In genomic region chr4:54844911-54845310, GRCh38 we compare ENCODE assay signal across 28 cellular contexts.
"Had no signal": no experiment of that assay in that cellular context is flagged by ENCODE, and none has a peak within 500 bp of the region (broad histone marks: within the 10 kb centered on the region; RNA-seq: fewer than 3 reads in every experiment).

No MANE protein-coding gene starts in this region.

- DNase-seq: naive B cell; natural killer cell; occipital lobe; ovary; posterior cingulate gyrus; psoas muscle; right cardiac atrium; right lobe of liver; sigmoid colon; small intestine; stimulated activated CD4-positive, alpha-beta T cell treated with anti-CD3 and anti-CD28 coated beads, Interleukin-15, amount 100 ng/mL, for 24 hours; stimulated activated CD4-positive, alpha-beta T cell treated with anti-CD3 and anti-CD28 coated beads, Interleukin-2, amount 100 ng/mL, for 24 hours; stimulated activated CD4-positive, alpha-beta T cell treated with anti-CD3 and anti-CD28 coated beads, Interleukin-2, amount 100 ng/mL, for 48 hours; stimulated activated CD4-positive, alpha-beta T cell treated with anti-CD3 and anti-CD28 coated beads, Interleukin-4, amount 100 ng/mL, for 24 hours; stimulated activated naive B cell treated with anti-CD40 and anti-IgM and Interleukin-4, amounts not matched to agents 10 μg/mL and 1 μg/mL and 100 μg/mL, for 72 hours; stimulated activated naive CD4-positive, alpha-beta T cell treated with Interleukin-2 at 50 U/mL for 16 hours; stomach; tibial artery; transverse colon; upper lobe of right lung; uterus had no signal

- H2AFZ ChIP-seq: parathyroid adenoma had no signal

- H3K4me3 ChIP-seq: ovary, psoas muscle, right lobe of liver, sigmoid colon, stomach, thoracic aorta, tibial artery, transverse colon, upper lobe of right lung, uterus had no signal

- H3K9me3 Mint-ChIP-seq: naive B cell; natural killer cell; nephron; stimulated activated effector memory CD8-positive, alpha-beta T cell treated with anti-CD3 and anti-CD28 coated beads, Interleukin-12 subunit alpha, Interleukin-12 subunit beta, amount 100 ng/mL, for 72 hours; stimulated activated naive B cell treated with anti-CD40 and anti-IgM and Interleukin-4, amounts not matched to agents 10 μg/mL and 1 μg/mL and 100 μg/mL, for 72 hours; stimulated activated naive CD8-positive, alpha-beta T cell treated with anti-CD3 and anti-CD28 coated beads, Interleukin-15, Interleukin-2, amounts not matched to agents 100 ng/mL and 50 ng/mL, for 24 hours; type B pancreatic cell had no signal

- ATAC-seq: natural killer cell; psoas muscle; right cardiac atrium; right lobe of liver; stimulated activated effector memory CD8-positive, alpha-beta T cell treated with anti-CD3 and anti-CD28 coated beads, Interleukin-12 subunit alpha, Interleukin-12 subunit beta, amount 100 ng/mL, for 72 hours; stimulated activated naive B cell treated with anti-CD40 and anti-IgM and Interleukin-4, amounts not matched to agents 10 μg/mL and 1 μg/mL and 100 μg/mL, for 72 hours; upper lobe of right lung had no signal

- H3K4me3 Mint-ChIP-seq: naive B cell; natural killer cell; nephron; stimulated activated effector memory CD8-positive, alpha-beta T cell treated with anti-CD3 and anti-CD28 coated beads, Interleukin-12 subunit alpha, Interleukin-12 subunit beta, amount 100 ng/mL, for 72 hours; stimulated activated naive B cell treated with anti-CD40 and anti-IgM and Interleukin-4, amounts not matched to agents 10 μg/mL and 1 μg/mL and 100 μg/mL, for 72 hours; stimulated activated naive CD8-positive, alpha-beta T cell treated with anti-CD3 and anti-CD28 coated beads, Interleukin-15, Interleukin-2, amounts not matched to agents 100 ng/mL and 50 ng/mL, for 24 hours; type B pancreatic cell had no signal

- H3K36me3 ChIP-seq: ovary, right lobe of liver, sigmoid colon, stomach, thoracic aorta, tibial artery, transverse colon, upper lobe of right lung, uterus had no signal

- H3K9ac ChIP-seq: parathyroid adenoma had no signal

- H3K4me1 ChIP-seq: parathyroid adenoma, psoas muscle, right lobe of liver, sigmoid colon, stomach, transverse colon, upper lobe of right lung had no signal

- H3K9me3 ChIP-seq: ovary, psoas muscle, right lobe of liver, sigmoid colon, stomach, thoracic aorta, tibial artery, transverse colon, upper lobe of right lung, uterus had no signal

- H3K79me2 ChIP-seq: parathyroid adenoma had no signal

- H3K36me3 Mint-ChIP-seq: naive B cell; natural killer cell; stimulated activated effector memory CD8-positive, alpha-beta T cell treated with anti-CD3 and anti-CD28 coated beads, Interleukin-12 subunit alpha, Interleukin-12 subunit beta, amount 100 ng/mL, for 72 hours; stimulated activated naive B cell treated with anti-CD40 and anti-IgM and Interleukin-4, amounts not matched to agents 10 μg/mL and 1 μg/mL and 100 μg/mL, for 72 hours; type B pancreatic cell had no signal

- H3K27ac ChIP-seq: ovary, parathyroid adenoma, psoas muscle, right lobe of liver, sigmoid colon, stomach, thoracic aorta, tibial artery, transverse colon, upper lobe of right lung, uterus had no signal

- H3K4me1 Mint-ChIP-seq: naive B cell; nephron; stimulated activated effector memory CD8-positive, alpha-beta T cell treated with anti-CD3 and anti-CD28 coated beads, Interleukin-12 subunit alpha, Interleukin-12 subunit beta, amount 100 ng/mL, for 72 hours; stimulated activated naive B cell treated with anti-CD40 and anti-IgM and Interleukin-4, amounts not matched to agents 10 μg/mL and 1 μg/mL and 100 μg/mL, for 72 hours had no signal

- H3K27ac Mint-ChIP-seq: natural killer cell; nephron; progenitor cell of endocrine pancreas; stimulated activated effector memory CD8-positive, alpha-beta T cell treated with anti-CD3 and anti-CD28 coated beads, Interleukin-12 subunit alpha, Interleukin-12 subunit beta, amount 100 ng/mL, for 72 hours; stimulated activated naive B cell treated with anti-CD40 and anti-IgM and Interleukin-4, amounts not matched to agents 10 μg/mL and 1 μg/mL and 100 μg/mL, for 72 hours; stimulated activated naive CD8-positive, alpha-beta T cell treated with anti-CD3 and anti-CD28 coated beads, Interleukin-15, Interleukin-2, amounts not matched to agents 100 ng/mL and 50 ng/mL, for 24 hours; type B pancreatic cell had no signal

- H3K27me3 ChIP-seq: ovary, right lobe of liver, sigmoid colon, stomach, tibial artery, transverse colon, upper lobe of right lung, uterus had no signal

- H3K27me3 Mint-ChIP-seq: progenitor cell of endocrine pancreas; stimulated activated naive CD8-positive, alpha-beta T cell treated with anti-CD3 and anti-CD28 coated beads, Interleukin-15, Interleukin-2, amounts not matched to agents 100 ng/mL and 50 ng/mL, for 24 hours; type B pancreatic cell had no signal
